1 cellular context compared by ENCODE assay signal in the genomic region with DNA sequence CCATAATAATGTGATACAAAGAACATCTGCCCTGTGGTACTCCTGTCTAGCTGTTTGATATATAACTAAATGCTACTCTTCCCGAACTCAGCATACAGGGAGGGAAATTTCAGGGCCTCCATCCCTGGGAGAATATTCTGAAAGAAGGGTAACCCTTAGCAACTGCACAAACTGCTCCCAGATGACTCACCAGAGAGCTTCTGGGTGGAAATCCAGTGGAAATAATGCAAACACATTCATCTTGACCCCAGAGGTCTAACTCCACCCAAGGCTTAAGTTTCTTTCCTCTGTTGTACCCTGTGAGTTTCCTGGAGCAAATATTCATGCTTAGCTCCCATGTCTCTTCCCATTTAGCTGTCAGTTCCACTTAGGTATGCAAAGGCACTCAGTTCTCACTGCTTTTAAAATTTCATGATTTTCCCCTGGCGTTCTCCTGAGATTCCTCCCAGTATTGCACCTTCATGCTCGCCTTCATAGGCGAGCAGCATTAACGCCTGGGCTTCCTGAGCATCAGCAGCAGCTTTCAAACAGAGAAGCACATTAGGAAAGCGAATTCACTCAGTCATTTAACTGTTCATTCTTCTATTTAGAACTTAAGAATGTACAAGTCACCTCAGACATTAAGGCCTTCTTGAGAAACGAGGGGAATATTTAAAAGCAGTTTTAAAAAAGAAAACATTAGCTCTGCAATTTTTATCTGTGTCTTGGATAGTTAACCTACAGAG.
TF ChIP-seq lines count a peak whose summit lies in the region.

No MANE protein-coding gene starts in this region.

TF ChIP-seq in HEK293, 187 proteins besides CTCF, POLR2A, EP300 and RAD21 (continued from another document):
- TF ChIP-seq ZBTB48 (tag by site-specific recombination; IDR thresholded peaks at IDR 0.05), result no peak
- TF ChIP-seq ZNF830 (tag by site-specific recombination; IDR thresholded peaks at IDR 0.05; ENCODE audit: low read depth), result no peak
- no peak for TF ChIP-seq ZNF510 (tag by site-specific recombination; IDR thresholded peaks at IDR 0.05; ENCODE audit: insufficient replicate concordance)
- TF ChIP-seq ZNF24 (tag by site-specific recombination; IDR thresholded peaks at IDR 0.05), result no peak
- no peak for TF ChIP-seq ZNF169 (tag by site-specific recombination; IDR thresholded peaks at IDR 0.05)
- no peak for TF ChIP-seq ZNF747 (tag by site-specific recombination; IDR thresholded peaks at IDR 0.05)
- TF ChIP-seq KLF1 (tag by site-specific recombination; IDR thresholded peaks at IDR 0.05), result no peak
- no peak for TF ChIP-seq ZNF624 (tag by site-specific recombination; IDR thresholded peaks at IDR 0.05)
- no peak for TF ChIP-seq GLI2 (tag by site-specific recombination; IDR thresholded peaks at IDR 0.05; ENCODE audit: borderline replicate concordance, low read depth)
- TF ChIP-seq, protein P1, sequence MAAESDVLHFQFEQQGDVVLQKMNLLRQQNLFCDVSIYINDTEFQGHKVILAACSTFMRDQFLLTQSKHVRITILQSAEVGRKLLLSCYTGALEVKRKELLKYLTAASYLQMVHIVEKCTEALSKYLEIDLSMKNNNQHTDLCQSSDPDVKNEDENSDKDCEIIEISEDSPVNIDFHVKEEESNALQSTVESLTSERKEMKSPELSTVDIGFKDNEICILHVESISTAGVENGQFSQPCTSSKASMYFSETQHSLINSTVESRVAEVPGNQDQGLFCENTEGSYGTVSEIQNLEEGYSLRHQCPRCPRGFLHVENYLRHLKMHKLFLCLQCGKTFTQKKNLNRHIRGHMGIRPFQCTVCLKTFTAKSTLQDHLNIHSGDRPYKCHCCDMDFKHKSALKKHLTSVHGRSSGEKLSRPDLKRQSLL (tag by site-specific recombination; IDR thresholded peaks at IDR 0.05), result no peak
- TF ChIP-seq ZNF132 (tag by site-specific recombination; IDR thresholded peaks at IDR 0.05; ENCODE audit: borderline replicate concordance), result no peak
- no peak for TF ChIP-seq ZNF138 (tag by site-specific recombination; IDR thresholded peaks at IDR 0.05; ENCODE audit: borderline replicate concordance)
- no peak for TF ChIP-seq ZNF302 (tag by site-specific recombination; IDR thresholded peaks at IDR 0.05; ENCODE audit: low read depth)
- TF ChIP-seq, protein P2, sequence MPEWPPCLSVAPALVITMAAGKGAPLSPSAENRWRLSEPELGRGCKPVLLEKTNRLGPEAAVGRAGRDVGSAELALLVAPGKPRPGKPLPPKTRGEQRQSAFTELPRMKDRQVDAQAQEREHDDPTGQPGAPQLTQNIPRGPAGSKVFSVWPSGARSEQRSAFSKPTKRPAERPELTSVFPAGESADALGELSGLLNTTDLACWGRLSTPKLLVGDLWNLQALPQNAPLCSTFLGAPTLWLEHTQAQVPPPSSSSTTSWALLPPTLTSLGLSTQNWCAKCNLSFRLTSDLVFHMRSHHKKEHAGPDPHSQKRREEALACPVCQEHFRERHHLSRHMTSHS (tag by site-specific recombination; IDR thresholded peaks at IDR 0.05), result no peak
- no peak for TF ChIP-seq SP3 (tag by site-specific recombination; IDR thresholded peaks at IDR 0.05)
